In genomic region chr5:177111720-177112394, GRCh38 we compare ENCODE assay signal across 1 cellular context.
TF ChIP-seq lines count a peak whose summit lies in the region.

No MANE protein-coding gene starts in this region.

TF ChIP-seq in K562, 482 proteins besides CTCF, POLR2A, EP300 and RAD21 (continued from another document):
- TF ChIP-seq HBP1 (CRISPR knock-in tag; IDR thresholded peaks at IDR 0.05), result no peak
- no peak for TF ChIP-seq SAFB2 (IDR thresholded peaks at IDR 0.05; ENCODE audit: borderline replicate concordance, low read depth, low read length, severe bottlenecking)
- no peak; the same call in 1 of the 2 replicates for TF ChIP-seq CTBP1 (IDR thresholded peaks at IDR 0.05; ENCODE audit: borderline replicate concordance)
- TF ChIP-seq PREB (CRISPR knock-in tag; IDR thresholded peaks at IDR 0.05), result no peak
- no peak for TF ChIP-seq ZBTB1 (CRISPR knock-in tag; IDR thresholded peaks at IDR 0.05; ENCODE audit: borderline replicate concordance, low read depth)
- TF ChIP-seq NFYB (IDR thresholded peaks at IDR 0.05; ENCODE audit: extremely low read depth, insufficient read length), result no peak
- no peak for TF ChIP-seq ZBTB49 (CRISPR knock-in tag; IDR thresholded peaks at IDR 0.05; ENCODE audit: borderline replicate concordance)
- TF ChIP-seq ZNF263 (CRISPR knock-in tag; IDR thresholded peaks at IDR 0.05; ENCODE audit: borderline replicate concordance), result no peak
- TF ChIP-seq ZNF740 (CRISPR knock-in tag; IDR thresholded peaks at IDR 0.05), result no peak
- TF ChIP-seq ZNF740 (tag; IDR thresholded peaks at IDR 0.05), result no peak
- no peak for TF ChIP-seq MBD1 (CRISPR knock-in tag; IDR thresholded peaks at IDR 0.05)
- peak; percentile 61 for TF ChIP-seq RBM39 (optimal IDR thresholded peaks at IDR 0.05; ENCODE audit: low read depth, low read length)
- TF ChIP-seq MBD2 (IDR thresholded peaks at IDR 0.05; ENCODE audit: borderline replicate concordance, low read depth), result no peak
- TF ChIP-seq PHB2 (IDR thresholded peaks at IDR 0.05; ENCODE audit: low read depth), result no peak
- TF ChIP-seq ATF4 (CRISPR knock-in tag; IDR thresholded peaks at IDR 0.05), result no peak
- no peak for TF ChIP-seq ARID3B (CRISPR knock-in tag; IDR thresholded peaks at IDR 0.05; ENCODE audit: borderline replicate concordance)
- no peak for TF ChIP-seq EP400 (IDR thresholded peaks at IDR 0.05)
- TF ChIP-seq HDGF (IDR thresholded peaks at IDR 0.05), result 0 out of 2 replicates have a peak, but pooled peaks have one; percentile 33
- no peak for TF ChIP-seq COPS2 (conservative IDR thresholded peaks at IDR 0.05)
- no peak for TF ChIP-seq CREB3L1 (IDR thresholded peaks at IDR 0.05; ENCODE audit: borderline replicate concordance, low read depth)
- TF ChIP-seq ZNF224 (CRISPR knock-in tag; IDR thresholded peaks at IDR 0.05), result no peak
- TF ChIP-seq NR3C1 (CRISPR knock-in tag; IDR thresholded peaks at IDR 0.05), result no peak
- no peak for TF ChIP-seq BRF1 (IDR thresholded peaks at IDR 0.05; ENCODE audit: borderline replicate concordance, extremely low read depth, insufficient read length)
- TF ChIP-seq NFXL1 (CRISPR knock-in tag; IDR thresholded peaks at IDR 0.05), result no peak
- TF ChIP-seq ZNF133 (CRISPR knock-in tag; IDR thresholded peaks at IDR 0.05), result no peak
- TF ChIP-seq MAZ (CRISPR knock-in tag; conservative IDR thresholded peaks at IDR 0.05 in 1 of 2, IDR thresholded peaks at IDR 0.05 in 1 of 2), result no peak
- no peak for TF ChIP-seq LARP7 (IDR thresholded peaks at IDR 0.05)
- no peak for TF ChIP-seq RBM25 (IDR thresholded peaks at IDR 0.05; ENCODE audit: low read depth, low read length, severe bottlenecking)
- TF ChIP-seq ELF4 (CRISPR knock-in tag; IDR thresholded peaks at IDR 0.05), result no peak
- no peak for TF ChIP-seq KLF10 (CRISPR knock-in tag; IDR thresholded peaks at IDR 0.05)
- TF ChIP-seq ZZZ3 (IDR thresholded peaks at IDR 0.05), result no peak
- TF ChIP-seq MLLT1 (IDR thresholded peaks at IDR 0.05), result no peak
- no peak for TF ChIP-seq ARID3A (IDR thresholded peaks at IDR 0.05; ENCODE audit: borderline replicate concordance, low read depth, low read length)
- no peak for TF ChIP-seq MTF1 (CRISPR knock-in tag; IDR thresholded peaks at IDR 0.05; ENCODE audit: borderline replicate concordance)
- TF ChIP-seq MXI1 (IDR thresholded peaks at IDR 0.05; ENCODE audit: low read depth, low read length), result no peak
- no peak for TF ChIP-seq HLTF (IDR thresholded peaks at IDR 0.05)
- peak in 1 of 2 experiments; percentile 53; a peak in 1 of 4 replicates for TF ChIP-seq RCOR1 (IDR thresholded peaks at IDR 0.05; ENCODE audit: borderline replicate concordance in 1 of 2, low read depth in 2 of 2, low read length in 2 of 2)
- TF ChIP-seq NR4A1 (CRISPR knock-in tag; IDR thresholded peaks at IDR 0.05), result no peak
- no peak for TF ChIP-seq NR4A1 (tag; IDR thresholded peaks at IDR 0.05)
- TF ChIP-seq ZNF24 (IDR thresholded peaks at IDR 0.05), result no peak
- TF ChIP-seq ZNF668 (CRISPR knock-in tag; IDR thresholded peaks at IDR 0.05), result no peak
- TF ChIP-seq ELF1 (tag; IDR thresholded peaks at IDR 0.05), result no peak
- TF ChIP-seq CREB3 (tag; conservative IDR thresholded peaks at IDR 0.05; ENCODE audit: low read depth), result no peak
- no peak for TF ChIP-seq SIN3A (IDR thresholded peaks at IDR 0.05; ENCODE audit: borderline replicate concordance in 2 of 2, control insufficient read depth in 1 of 2, low read depth in 2 of 2, low read length in 2 of 2)
- TF ChIP-seq RBFOX2 (IDR thresholded peaks at IDR 0.05; ENCODE audit: low read depth, low read length), result no peak
- no peak for TF ChIP-seq PML (IDR thresholded peaks at IDR 0.05; ENCODE audit: low read length)
- no peak for TF ChIP-seq ZFPM2 (CRISPR knock-in tag; IDR thresholded peaks at IDR 0.05)
- TF ChIP-seq ZKSCAN3 (CRISPR knock-in tag; IDR thresholded peaks at IDR 0.05), result no peak
- no peak for TF ChIP-seq DPF2 (IDR thresholded peaks at IDR 0.05)
